In the genomic region with DNA sequence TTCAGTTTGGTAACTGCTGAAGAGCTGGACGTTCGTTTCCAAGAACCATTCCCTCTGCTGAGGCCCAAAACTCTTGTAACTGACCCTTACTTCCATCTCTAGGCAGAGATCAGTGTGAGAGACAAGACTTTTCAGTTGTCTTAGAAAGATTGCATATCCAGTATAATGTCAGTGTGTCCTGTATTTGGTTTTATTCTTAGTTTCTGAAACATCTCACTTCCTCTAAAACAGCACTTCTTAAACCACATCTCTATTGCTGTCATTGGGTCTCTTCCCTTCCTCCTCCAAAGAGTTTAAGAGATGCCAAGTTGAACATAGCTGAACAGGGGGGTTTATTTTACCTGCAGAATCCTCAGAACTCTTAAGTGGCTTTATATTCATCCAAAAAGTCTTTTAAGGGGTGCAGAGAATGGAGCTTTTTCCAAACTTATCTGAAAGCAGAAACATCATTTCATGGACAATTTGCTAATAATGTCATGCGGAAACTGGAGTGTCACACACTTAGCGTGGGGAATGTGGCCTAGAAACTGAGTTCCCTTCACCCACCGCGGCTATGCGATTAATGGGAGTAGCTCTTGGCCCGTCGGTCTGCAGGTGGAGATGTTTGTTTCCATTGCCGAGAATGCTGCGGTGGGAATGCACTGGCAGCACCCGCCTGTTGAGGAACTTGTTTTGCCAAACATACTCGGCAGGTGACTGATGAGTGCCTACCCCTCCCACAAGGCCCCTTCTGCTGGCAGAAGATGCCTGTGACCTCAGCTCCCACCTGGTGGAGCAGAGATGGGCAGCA, we compare ENCODE assay signal across 9 cellular contexts.
DNase-seq lines count a peak whose midpoint lies in the region; ATAC-seq and TF ChIP-seq lines count a peak whose summit lies in the region.
"Had no signal": no experiment of that assay in that cellular context is flagged by ENCODE, and none has a peak within 500 bp of the region (broad histone marks: within the 10 kb centered on the region; RNA-seq: fewer than 3 reads in every experiment).

No MANE protein-coding gene starts in this region.

- intact Hi-C loops in testis (cut with DNase I; ENCODE audit: low total_unique reads): no loop called here

- DNase-seq in GM19238 (ENCODE audit: insufficient read length, low spot score): peak; percentile 53
- DNase-seq in MV-4-11 (lab: John Stamatoyannopoulos, UW): peak; percentile 92
- peak; percentile 10 for DNase-seq in testis
- DNase-seq in NCI-H524 treated with DMSO at 0.1 percent for 48 hours (lab: John Stamatoyannopoulos, UW): no peak
- no peak for DNase-seq in COLO829 (ENCODE audit: low spot score)
- DNase-seq: SK-N-SH had no signal

- no peak overlapping the region for H3K27ac ChIP-seq in testis
- no peak overlapping the region for H3K27ac ChIP-seq in gastroesophageal sphincter
- H3K27ac ChIP-seq: thoracic aorta had no signal

- TF ChIP-seq CTCF in testis (IDR thresholded peaks at IDR 0.05) (no peak), gastroesophageal sphincter (IDR thresholded peaks at IDR 0.05) (no peak)

- TF ChIP-seq EP300 in gastroesophageal sphincter (IDR thresholded peaks at IDR 0.05): no peak

- H3K4me3 ChIP-seq in testis (no peak overlapping the region), gastroesophageal sphincter (no peak overlapping the region)
- H3K4me3 ChIP-seq: thoracic aorta had no signal

- WGBS in testis, 2 donors: 84 to 91% methylated on average over 13 of the region's 13 CpGs
- 85% methylated on average over 10 to 11 of the region's 13 CpGs for WGBS in gastroesophageal sphincter (ENCODE audit: low coverage in 1 of 2), 2 donors

- no peaks in the 10 kb centered on the region for H3K36me3 ChIP-seq in testis (ENCODE audit: low read depth, missing control alignments)
- H3K36me3 ChIP-seq in gastroesophageal sphincter: peaks cover 0 to 25% of the 10 kb centered on the region in 2 donors
- H3K36me3 ChIP-seq: thoracic aorta had no signal

- no peaks in the 10 kb centered on the region for H3K9me3 ChIP-seq in testis
- peaks cover 0 to 3% (median 0%) of the 10 kb centered on the region in 3 donors for H3K9me3 ChIP-seq in gastroesophageal sphincter
- H3K9me3 ChIP-seq: SK-N-SH, thoracic aorta had no signal

- TF ChIP-seq POLR2A in testis (IDR thresholded peaks at IDR 0.05): no peak
- no peak for TF ChIP-seq POLR2A in gastroesophageal sphincter (IDR thresholded peaks at IDR 0.05)

- H3K4me1 ChIP-seq in testis (peaks cover 24% of the 10 kb centered on the region), gastroesophageal sphincter (peaks cover 0 to 18% (median 7%) of the 10 kb centered on the region in 3 donors)

- no peaks in the 10 kb centered on the region for H3K27me3 ChIP-seq in testis
- H3K27me3 ChIP-seq in gastroesophageal sphincter: no peaks in the 10 kb centered on the region

- ATAC-seq in HG02678 (IDR thresholded peaks at IDR 0.05; ENCODE audit: unreplicated experiment) (peak; percentile 68), gastroesophageal sphincter (no peak)

Comparison
In these comparisons a context has a peak if more than half of its experiments do, and no peak if none do; other contexts are left out.
1. DNase-seq: peak in GM19238 (single experiment), MV-4-11 (single experiment) and testis (single experiment); none in NCI-H524 treated with DMSO at 0.1 percent for 48 hours (single experiment) and COLO829 (single experiment).